19 cellular contexts compared by ENCODE assay signal in genomic region chr5:64789457-64789856, GRCh38. TPM values are rescaled to one million over a fixed set of nuclear protein-coding genes. Genes with fewer than 3 reads are reported as not detected.
DNase-seq lines count a peak whose midpoint lies in the region; ATAC-seq lines count a peak whose summit lies in the region.
"Had no signal": no experiment of that assay in that cellular context is flagged by ENCODE, and none has a peak within 500 bp of the region (broad histone marks: within the 10 kb centered on the region; RNA-seq: fewer than 3 reads in every experiment).

No MANE protein-coding gene starts in this region.

- DNase-seq in ELR (ENCODE audit: low read depth) (peak; percentile 80), M059J (ENCODE audit: low read depth) (peak; percentile 20), dermis blood vessel endothelial cell (peak; percentile 10), mesenchymal stem cell (peak; percentile 66), mucosa of gallbladder (ENCODE audit: low spot score) (no peak), SHP77 treated with DMSO at 0.1 percent for 48 hours (lab: John Stamatoyannopoulos, UW) (no peak), T-helper 9 cell (no peak)
- DNase-seq: activated B cell treated with CpG ODN at 0.5 μM for 24 hours; activated CD4-positive, alpha-beta T cell treated with anti-CD3 and anti-CD28 coated beads, Interleukin-2, amount 50 U/mL, for 4 hours; aorta; CD4-positive, alpha-beta T cell; cerebellar nuclear complex; NCI-H1417; NCI-H446; psoas muscle; transverse colon had no signal

- H2BK12ac ChIP-seq in mesenchymal stem cell (ENCODE audit: low read length in 2 of 2), result no peak overlapping the region

- H3K4ac ChIP-seq in mesenchymal stem cell (ENCODE audit: low read depth in 1 of 2, low read length in 2 of 2), result no peak overlapping the region

- no peak overlapping the region for H3K9ac ChIP-seq in mesenchymal stem cell (ENCODE audit: low read length)

- no peak overlapping the region for H2BK15ac ChIP-seq in mesenchymal stem cell (ENCODE audit: low read depth, poor library complexity, severe bottlenecking)

- H3K23ac ChIP-seq in mesenchymal stem cell (ENCODE audit: low read length in 2 of 2), result no peak overlapping the region

- no peaks in the 10 kb centered on the region for H3K4me1 ChIP-seq in mesenchymal stem cell (ENCODE audit: control insufficient read depth, insufficient read depth, low read depth, low read length)
- H3K4me1 ChIP-seq: psoas muscle had no signal

- H2AK5ac ChIP-seq in mesenchymal stem cell (ENCODE audit: low read length, severe bottlenecking), result no peak overlapping the region

- H2AFZ ChIP-seq in mesenchymal stem cell (ENCODE audit: low read depth, low read length), result no peak overlapping the region

- H3K36me3 ChIP-seq in mesenchymal stem cell (ENCODE audit: control insufficient read depth in 1 of 2, insufficient read depth in 2 of 2, low read depth in 1 of 2, low read length in 2 of 2), result peaks cover 0 to 35% of the 10 kb centered on the region in 2 experiments

- H2BK5ac ChIP-seq in mesenchymal stem cell (ENCODE audit: low read depth, low read length, poor library complexity, severe bottlenecking), result no peak overlapping the region

- no peak overlapping the region for H2BK120ac ChIP-seq in mesenchymal stem cell (ENCODE audit: low read depth, low read length)

- H3K18ac ChIP-seq in mesenchymal stem cell (ENCODE audit: low read depth in 1 of 2, low read length in 2 of 2), result no peak overlapping the region

- no peak overlapping the region for H3K4me2 ChIP-seq in mesenchymal stem cell (ENCODE audit: low read length, poor library complexity, severe bottlenecking)

- no peak overlapping the region for H4K8ac ChIP-seq in mesenchymal stem cell (ENCODE audit: low read length)

- H3K14ac ChIP-seq in mesenchymal stem cell (ENCODE audit: low read length in 2 of 2), result no peak overlapping the region

- no peak for ATAC-seq in GM18502 (IDR thresholded peaks at IDR 0.05; ENCODE audit: poor library complexity, unreplicated experiment)
- ATAC-seq: psoas muscle had no signal

- H3K27me3 ChIP-seq in mesenchymal stem cell (ENCODE audit: control insufficient read depth in 1 of 2, insufficient read depth in 1 of 2, low read length in 2 of 2), result no peaks in the 10 kb centered on the region
- H3K27me3 ChIP-seq: transverse colon had no signal

- 75% methylated on average over 3 of the region's 3 CpGs for WGBS in mesenchymal stem cell

- no peak overlapping the region for H4K91ac ChIP-seq in mesenchymal stem cell (ENCODE audit: low read length)

- H3K79me1 ChIP-seq in mesenchymal stem cell (replicated peaks; ENCODE audit: low read length, poor library complexity, severe bottlenecking), result no peaks in the 10 kb centered on the region

- no peak overlapping the region for H3K4me3 ChIP-seq in mesenchymal stem cell (ENCODE audit: insufficient read depth in 1 of 2, low read depth in 1 of 2, low read length in 2 of 2)
- H3K4me3 ChIP-seq: psoas muscle, transverse colon had no signal

- H3K9me3 ChIP-seq in mesenchymal stem cell (ENCODE audit: control insufficient read depth, low read length), result no peaks in the 10 kb centered on the region
- H3K9me3 ChIP-seq: psoas muscle, transverse colon had no signal

- no peak overlapping the region for H3K27ac ChIP-seq in mesenchymal stem cell (ENCODE audit: low read length, poor library complexity, severe bottlenecking)
- H3K27ac ChIP-seq: epithelial cell of prostate, HL-60, psoas muscle, transverse colon had no signal

RNA-seq across cellular contexts. Expression of gene CWC27, which starts 20.7 kb away (rescaled TPM):
- 8.7 and 10.6 TPM in 2 replicates for total RNA-seq in M059J (2014; rRNA removed; shearing (Covaris generic))
- total RNA-seq in dermis blood vessel endothelial cell (9.7 and 16.3 TPM in 2 replicates), mucosa of gallbladder (21.1 TPM)
- 36.5 TPM for polyA plus RNA-seq in mesenchymal stem cell (2013, experiment 1 of 2)
- 37.2 TPM for polyA plus RNA-seq in mesenchymal stem cell (2013, experiment 2 of 2)

RNA-seq across cellular contexts. Expression of gene SREK1IP1, which starts 21.0 kb away (rescaled TPM):
- total RNA-seq in M059J (2014; rRNA removed; shearing (Covaris generic)), result 4.1 and 7.6 TPM in 2 replicates
- total RNA-seq in dermis blood vessel endothelial cell (12.1 and 13.4 TPM in 2 replicates), mucosa of gallbladder (17.1 TPM)
- polyA plus RNA-seq in mesenchymal stem cell (2013, experiment 1 of 2), result 20.4 TPM
- 22.4 TPM for polyA plus RNA-seq in mesenchymal stem cell (2013, experiment 2 of 2)

Comparison
In these comparisons a context has a peak if more than half of its experiments do, and no peak if none do; other contexts are left out.
1. DNase-seq: peak in ELR (single experiment), M059J (single experiment), dermis blood vessel endothelial cell (single experiment) and mesenchymal stem cell (single experiment); none in mucosa of gallbladder (single experiment), SHP77 treated with DMSO at 0.1 percent for 48 hours (single experiment) and T-helper 9 cell (single experiment).